ENCODE assay signal across 1 cellular context in genomic region chr5:176178789-176179188, GRCh38.
TF ChIP-seq lines count a peak whose summit lies in the region.

No MANE protein-coding gene starts in this region.

TF ChIP-seq in HepG2, 621 proteins besides CTCF, POLR2A, EP300 and RAD21:
- TF ChIP-seq HMGXB4 (CRISPR knock-in tag; IDR thresholded peaks at IDR 0.05; ENCODE audit: borderline replicate concordance in 1 of 2, low read depth in 1 of 2) (0 out of 4 replicates have a peak, but pooled peaks of 1 of the 2 experiments have one; percentile 13), ZNF33A (CRISPR knock-in tag; IDR thresholded peaks at IDR 0.05; ENCODE audit: borderline replicate concordance) (no peak), STAG1 (CRISPR knock-in tag; IDR thresholded peaks at IDR 0.05) (peak; percentile 52), ZIK1 (CRISPR knock-in tag; IDR thresholded peaks at IDR 0.05; ENCODE audit: borderline replicate concordance, low read depth) (no peak), ZNF710 (CRISPR knock-in tag; IDR thresholded peaks at IDR 0.05; ENCODE audit: borderline replicate concordance) (no peak)
